Comparison of ENCODE assay signal across 10 cellular contexts in the genomic region with DNA sequence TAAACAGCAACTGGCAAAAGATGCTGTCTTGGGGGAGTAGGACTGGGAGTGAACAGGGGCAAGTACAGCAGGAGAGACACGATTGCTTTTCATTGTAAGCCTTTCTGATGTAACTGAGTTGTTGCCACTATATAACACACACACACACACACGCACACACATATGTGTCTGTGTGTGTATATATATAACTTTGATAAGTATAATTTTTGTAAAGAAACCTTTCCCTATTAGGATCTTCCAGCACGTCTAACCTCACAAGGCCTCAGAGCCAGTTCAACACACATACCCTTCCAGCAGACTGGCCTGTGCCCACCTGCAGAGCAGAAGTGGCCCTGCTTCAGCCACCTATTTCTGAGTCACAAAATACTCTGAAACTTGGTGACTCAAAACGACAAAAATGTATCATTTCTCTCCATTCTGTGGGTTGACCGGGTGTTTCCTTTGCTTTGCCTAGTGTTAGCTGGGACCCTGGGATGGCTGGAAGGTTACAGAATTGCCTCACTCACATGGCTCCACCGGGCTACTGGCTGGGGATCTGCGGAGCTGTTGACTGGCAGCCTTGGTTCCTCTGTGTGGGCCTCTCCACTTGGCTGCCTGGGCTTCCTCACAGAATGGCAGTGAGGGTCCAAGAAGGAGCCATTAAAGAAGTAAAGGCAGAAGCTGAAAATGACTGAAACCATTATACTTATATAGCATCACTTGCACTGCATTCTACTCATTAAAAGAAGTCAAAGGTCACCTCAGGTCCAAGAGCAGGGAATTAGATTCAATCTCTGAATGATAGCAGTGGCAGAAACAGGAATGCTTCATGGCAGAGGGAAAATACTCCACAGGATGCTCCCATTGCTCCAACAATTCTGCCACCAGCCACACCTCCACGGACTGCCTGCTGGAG.
A peak's percentile ranks its signal among the peaks of the same experiment; 100 is the strongest.
DNase-seq lines count a peak whose midpoint lies in the region; ATAC-seq lines count a peak whose summit lies in the region.
"Had no signal": no experiment of that assay in that cellular context is flagged by ENCODE, and none has a peak within 500 bp of the region (broad histone marks: within the 10 kb centered on the region; RNA-seq: fewer than 3 reads in every experiment).

No MANE protein-coding gene starts in this region.

- H3K4me3 ChIP-seq in muscle layer of duodenum (ENCODE audit: low read depth in 1 of 2, low read length in 2 of 2) (no peak overlapping the region), aorta (ENCODE audit: low read length in 2 of 2) (no peak overlapping the region)
- H3K4me3 ChIP-seq: ovary had no signal

- H3K9me3 ChIP-seq in muscle layer of duodenum (ENCODE audit: control insufficient read depth in 1 of 2, low read length in 2 of 2) (no peaks in the 10 kb centered on the region), aorta (ENCODE audit: control insufficient read depth, low read length) (no peaks in the 10 kb centered on the region)
- H3K9me3 ChIP-seq: ovary had no signal

- intact Hi-C loops in aorta (cut with DNase I), result no loop called here

- H3K36me3 ChIP-seq in muscle layer of duodenum (ENCODE audit: control insufficient read depth in 1 of 2, insufficient read depth in 2 of 2, low read length in 2 of 2), result no peaks in the 10 kb centered on the region
- no peaks in the 10 kb centered on the region for H3K36me3 ChIP-seq in aorta (ENCODE audit: control insufficient read depth in 1 of 2, insufficient read depth in 2 of 2, low read length in 1 of 2)
- H3K36me3 ChIP-seq: ovary had no signal

- 93 to 95% methylated on average over 8 of the region's 8 CpGs for WGBS in aorta, 2 donors

- H3K27ac ChIP-seq in muscle layer of duodenum (ENCODE audit: low read length) (peak overlapping the region; percentile 13), aorta (ENCODE audit: low read depth in 1 of 2, low read length in 2 of 2) (no peak overlapping the region)
- H3K27ac ChIP-seq: HL-60, ovary had no signal

- ATAC-seq in GM18517 (IDR thresholded peaks at IDR 0.05; ENCODE audit: unreplicated experiment), result peak; percentile 98
- peak; percentile 82 for ATAC-seq in GM21381 (IDR thresholded peaks at IDR 0.05; ENCODE audit: unreplicated experiment)
- ATAC-seq in HG03378 (IDR thresholded peaks at IDR 0.05; ENCODE audit: unreplicated experiment), result peak; percentile 98
- no peak for ATAC-seq in aorta (ENCODE audit: low FRiP score)

- H3K27me3 ChIP-seq in muscle layer of duodenum (ENCODE audit: low read depth, low read length) (no peaks in the 10 kb centered on the region), aorta (ENCODE audit: control insufficient read depth in 1 of 2, insufficient read depth in 2 of 2, low read length in 1 of 2) (no peaks in the 10 kb centered on the region)
- H3K27me3 ChIP-seq: ovary had no signal

- DNase-seq in GOT3 (lab: John Stamatoyannopoulos, UW) (no peak), pons (ENCODE audit: low spot score) (no peak), iPS-NIHi11 (ENCODE audit: low spot score) (no peak), aorta (no peak)
- DNase-seq: ovary had no signal

- H3K4me1 ChIP-seq in muscle layer of duodenum (ENCODE audit: control insufficient read depth in 1 of 2, insufficient read depth in 2 of 2, low read length in 2 of 2) (no peaks in the 10 kb centered on the region), aorta (ENCODE audit: control insufficient read depth in 1 of 2, insufficient read depth in 2 of 2, low read length in 2 of 2) (no peaks in the 10 kb centered on the region)
